4 cellular contexts compared by ENCODE assay signal in genomic region chr4:94396984-94397383, GRCh38.
TF ChIP-seq lines count a peak whose summit lies in the region.

No MANE protein-coding gene starts in this region.

TF ChIP-seq in HepG2, 621 proteins besides CTCF, POLR2A, EP300 and RAD21:
- no peak for TF ChIP-seq ZNF713 (CRISPR knock-in tag; IDR thresholded peaks at IDR 0.05)
- peak; percentile 63; the same call in 1 of the 2 replicates for TF ChIP-seq MAFF (IDR thresholded peaks at IDR 0.05; ENCODE audit: low read depth, low read length)
- peak; percentile 41 to 71 for TF ChIP-seq MAFK (conservative IDR thresholded peaks at IDR 0.05 in 1 of 2, IDR thresholded peaks at IDR 0.05 in 1 of 2; ENCODE audit: low read length in 2 of 2)

TF ChIP-seq in A549, 52 proteins besides CTCF, POLR2A, EP300 and RAD21:
- TF ChIP-seq REST (IDR thresholded peaks at IDR 0.05) (no peak), MAFK (IDR thresholded peaks at IDR 0.05; ENCODE audit: partially characterized antibody) (peak; percentile 66)

TF ChIP-seq in IMR-90, 13 proteins besides CTCF, POLR2A, EP300 and RAD21:
- TF ChIP-seq SMC3 (IDR thresholded peaks at IDR 0.05; ENCODE audit: low read depth, low read length) = no peak
- TF ChIP-seq RFX5 (IDR thresholded peaks at IDR 0.05; ENCODE audit: low read depth, low read length) = no peak
- TF ChIP-seq FOS (IDR thresholded peaks at IDR 0.05; ENCODE audit: low read depth, low read length) = no peak
- peak; percentile 39; the same call in 1 of the 2 replicates for TF ChIP-seq MAFK (IDR thresholded peaks at IDR 0.05; ENCODE audit: low read depth, low read length)
- TF ChIP-seq ELK1 (IDR thresholded peaks at IDR 0.05; ENCODE audit: borderline replicate concordance, low read depth, low read length) = no peak

TF ChIP-seq in K562, 482 proteins besides CTCF, POLR2A, EP300 and RAD21 (continues in another document):
- TF ChIP-seq ZNF318 (IDR thresholded peaks at IDR 0.05; ENCODE audit: borderline replicate concordance in 1 of 2, low read depth in 1 of 2) (no peak), CREBBP (IDR thresholded peaks at IDR 0.05; ENCODE audit: low read depth, low read length) (no peak), USF2 (CRISPR knock-in tag; IDR thresholded peaks at IDR 0.05) (no peak), ELK1 (CRISPR knock-in tag; IDR thresholded peaks at IDR 0.05) (no peak), STAT6 (CRISPR knock-in tag; IDR thresholded peaks at IDR 0.05) (no peak), ZMIZ1 (IDR thresholded peaks at IDR 0.05; ENCODE audit: low read depth in 2 of 2, low read length in 2 of 2) (no peak), C11orf30 (IDR thresholded peaks at IDR 0.05; ENCODE audit: low read depth) (peak; percentile 86), SNRNP70 (optimal IDR thresholded peaks at IDR 0.05; ENCODE audit: low read depth, low read length) (no peak), HDAC6 (IDR thresholded peaks at IDR 0.05; ENCODE audit: low read depth, low read length) (no peak), ZNF347 (CRISPR knock-in tag; IDR thresholded peaks at IDR 0.05; ENCODE audit: low read depth) (no peak), MLLT1 (IDR thresholded peaks at IDR 0.05) (no peak)
